20 cellular contexts compared by ENCODE assay signal in the genomic region with DNA sequence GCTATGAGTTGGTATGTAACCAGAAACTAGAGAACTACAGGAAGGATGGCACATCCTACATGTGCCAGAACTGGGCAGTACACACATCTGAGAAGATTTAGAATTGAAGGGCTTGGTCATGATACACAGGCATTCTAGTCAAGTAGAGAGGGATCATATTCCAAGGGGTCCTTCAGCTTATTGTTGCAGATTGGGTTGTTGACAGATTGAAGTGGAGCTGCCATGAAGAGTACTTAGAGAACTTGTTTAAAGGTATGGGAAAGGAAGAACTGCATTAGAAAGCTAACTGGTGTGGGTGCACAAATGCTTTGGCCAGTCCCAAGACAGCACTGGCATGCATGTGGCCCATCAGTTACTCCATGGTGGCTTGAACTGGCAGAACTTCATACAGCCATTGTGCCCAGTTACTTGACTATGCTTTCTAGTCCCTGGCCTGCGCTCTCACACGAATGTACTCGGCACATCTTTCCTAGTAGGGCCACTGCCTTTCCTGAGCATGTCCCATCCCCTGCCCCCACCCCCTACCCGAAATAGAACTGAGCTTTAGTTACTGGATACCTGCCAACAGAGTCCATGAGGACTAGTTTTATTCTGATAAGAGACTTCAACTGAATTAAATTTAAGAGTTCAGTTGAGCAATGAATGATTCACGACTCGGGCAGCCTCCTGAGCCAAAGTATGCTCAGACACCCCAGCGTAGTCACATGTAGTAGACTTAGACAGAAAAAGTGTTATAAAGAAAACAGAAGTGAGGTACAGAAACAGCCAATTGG.
DNase-seq lines count a peak whose midpoint lies in the region; ATAC-seq and TF ChIP-seq lines count a peak whose summit lies in the region.
"Had no signal": no experiment of that assay in that cellular context is flagged by ENCODE, and none has a peak within 500 bp of the region (broad histone marks: within the 10 kb centered on the region; RNA-seq: fewer than 3 reads in every experiment).

No MANE protein-coding gene starts in this region.

- H3K36me3 ChIP-seq in adipocyte (ENCODE audit: control insufficient read depth, insufficient read depth, low read length, severe bottlenecking) (no peaks in the 10 kb centered on the region), heart left ventricle (no peaks in the 10 kb centered on the region), thyroid gland (no peaks in the 10 kb centered on the region)
- H3K36me3 ChIP-seq: vagina had no signal

- H3K9ac ChIP-seq in adipocyte (ENCODE audit: low read length), result no peak overlapping the region

- H3K27me3 ChIP-seq in adipocyte (replicated peaks; ENCODE audit: control insufficient read depth, insufficient read depth, low read length) (peaks cover 44% of the 10 kb centered on the region), heart left ventricle (no peaks in the 10 kb centered on the region), thyroid gland (no peaks in the 10 kb centered on the region)
- H3K27me3 ChIP-seq: vagina had no signal

- peak; percentile 2 for DNase-seq in NCI-H2107 treated with DMSO at 0.1 percent for 48 hours (lab: John Stamatoyannopoulos, UW; ENCODE audit: unreplicated experiment)
- DNase-seq in NCI-H2107 (lab: John Stamatoyannopoulos, UW), result no peak
- no peak for DNase-seq in adipocyte (ENCODE audit: low read depth)
- DNase-seq in heart left ventricle, result peak in 4 of 5 donors; percentile 63 to 69 (median 68)
- peak; percentile 21 to 62 for DNase-seq in thyroid gland
- no peak for DNase-seq in activated CD4-positive, CD25-positive, alpha-beta regulatory T cell treated with anti-CD3 and anti-CD28 coated beads, Interleukin-2, amount 50 U/mL, for 72 hours
- DNase-seq in HEK293T (ENCODE audit: extremely low spot score), result no peak
- DNase-seq in DMS153 (lab: John Stamatoyannopoulos, UW), result no peak
- DNase-seq: activated CD4-positive, CD25-positive, alpha-beta regulatory T cell; activated CD8-positive, alpha-beta memory T cell treated with anti-CD3 and anti-CD28 coated beads, Interleukin-2, amount 50 U/mL, for 48 hours; activated naive CD4-positive, alpha-beta T cell treated with anti-CD3 and anti-CD28 coated beads, Interleukin-2, amount 50 U/mL, for 16 hours; CD8-positive, alpha-beta memory T cell; midbrain; NCI-H1092 treated with DMSO at 0.1 percent for 48 hours; nucleus accumbens; stimulated activated naive CD8-positive, alpha-beta T cell treated with anti-CD3 and anti-CD28 coated beads, Interleukin-15, Interleukin-2, amounts not matched to agents 100 U/mL and 50 U/mL, for 24 hours had no signal

- 30 to 44% (median 33%) methylated on average over 7 of the region's 7 CpGs for WGBS in heart left ventricle, 4 donors
- WGBS in thyroid gland, 2 donors, result 47 to 48% methylated on average over 7 of the region's 7 CpGs

- peak; percentile 90 to 93 (median 92) for ATAC-seq in heart left ventricle
- ATAC-seq: esophagus mucosa; HepG2; stimulated activated naive CD8-positive, alpha-beta T cell treated with anti-CD3 and anti-CD28 coated beads, Interleukin-15, Interleukin-2, amounts not matched to agents 100 U/mL and 50 U/mL, for 24 hours had no signal

- H3K9me3 ChIP-seq in adipocyte (ENCODE audit: control insufficient read depth, low read length) (no peaks in the 10 kb centered on the region), heart left ventricle (peaks cover 0 to under 1% (median 0%) of the 10 kb centered on the region in 12 donors), thyroid gland (no peaks in the 10 kb centered on the region)
- H3K9me3 ChIP-seq: vagina had no signal

- POLR2A ChIA-PET in HEK293T (lab: Yijun Ruan, JAX), result no interaction called here

- intact Hi-C loops in heart left ventricle (cut with DNase I), result no loop called here
- intact Hi-C loops in thyroid gland (cut with DNase I), result no loop called here

- peaks cover 15% of the 10 kb centered on the region for H3K4me1 ChIP-seq in adipocyte (ENCODE audit: control insufficient read depth, insufficient read depth, low read length)
- H3K4me1 ChIP-seq in heart left ventricle, result peaks cover 0 to 16% (median 4%) of the 10 kb centered on the region in 12 donors
- no peaks in the 10 kb centered on the region for H3K4me1 ChIP-seq in thyroid gland
- H3K4me1 ChIP-seq: vagina had no signal

- H3K27ac ChIP-seq in heart left ventricle (peak overlapping the region in 3 of 12 donors; percentile 9 to 24 (median 20)), thyroid gland (no peak overlapping the region)
- H3K27ac ChIP-seq: skin epidermis, vagina had no signal

- TF ChIP-seq POLR2A in heart left ventricle (IDR thresholded peaks at IDR 0.05) (no peak), thyroid gland (IDR thresholded peaks at IDR 0.05) (no peak)

- CTCF ChIA-PET in HEK293T (lab: Yijun Ruan, JAX), result no interaction called here

- H3K4me3 ChIP-seq in adipocyte (ENCODE audit: low read length) (peak overlapping the region; percentile 13), heart left ventricle (no peak overlapping the region), thyroid gland (replicated peaks in 1 of 3) (no peak overlapping the region)
- H3K4me3 ChIP-seq: skin epidermis, vagina had no signal

- TF ChIP-seq CTCF in heart left ventricle (IDR thresholded peaks at IDR 0.05) (no peak), thyroid gland (IDR thresholded peaks at IDR 0.05) (no peak)

TF ChIP-seq in HEK293T, 16 proteins besides CTCF, POLR2A, EP300 and RAD21:
- TF ChIP-seq SP1 (IDR thresholded peaks at IDR 0.05) (no peak), SUZ12 (IDR thresholded peaks at IDR 0.05) (no peak), FOXM1 (IDR thresholded peaks at IDR 0.05; ENCODE audit: borderline replicate concordance) (no peak), ZNF384 (IDR thresholded peaks at IDR 0.05) (no peak), HDGF (IDR thresholded peaks at IDR 0.05; ENCODE audit: borderline replicate concordance) (no peak), CTBP1 (IDR thresholded peaks at IDR 0.05; ENCODE audit: borderline replicate concordance) (no peak), FOXK2 (IDR thresholded peaks at IDR 0.05) (no peak), FOXA1 (IDR thresholded peaks at IDR 0.05) (no peak), L3MBTL2 (conservative IDR thresholded peaks at IDR 0.05) (no peak), TARDBP (IDR thresholded peaks at IDR 0.05) (no peak), BHLHE40 (IDR thresholded peaks at IDR 0.05; ENCODE audit: borderline replicate concordance) (no peak), ARNT (IDR thresholded peaks at IDR 0.05) (no peak), LEF1 (IDR thresholded peaks at IDR 0.05; ENCODE audit: borderline replicate concordance) (no peak), NFRKB (IDR thresholded peaks at IDR 0.05) (no peak), ELF4 (IDR thresholded peaks at IDR 0.05) (no peak)
- TF ChIP-seq, protein P1, sequence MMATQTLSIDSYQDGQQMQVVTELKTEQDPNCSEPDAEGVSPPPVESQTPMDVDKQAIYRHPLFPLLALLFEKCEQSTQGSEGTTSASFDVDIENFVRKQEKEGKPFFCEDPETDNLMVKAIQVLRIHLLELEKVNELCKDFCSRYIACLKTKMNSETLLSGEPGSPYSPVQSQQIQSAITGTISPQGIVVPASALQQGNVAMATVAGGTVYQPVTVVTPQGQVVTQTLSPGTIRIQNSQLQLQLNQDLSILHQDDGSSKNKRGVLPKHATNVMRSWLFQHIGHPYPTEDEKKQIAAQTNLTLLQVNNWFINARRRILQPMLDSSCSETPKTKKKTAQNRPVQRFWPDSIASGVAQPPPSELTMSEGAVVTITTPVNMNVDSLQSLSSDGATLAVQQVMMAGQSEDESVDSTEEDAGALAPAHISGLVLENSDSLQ (IDR thresholded peaks at IDR 0.05), result no peak
TF ChIP-seq in HEK293T: peak in this region for 0.

Comparison
In these comparisons a context has a peak if more than half of its experiments do, and no peak if none do; other contexts are left out.
1. DNase-seq: peak in NCI-H2107 treated with DMSO at 0.1 percent for 48 hours (single experiment), heart left ventricle (4 of 5) and thyroid gland (2 of 2); none in NCI-H2107 (single experiment), adipocyte (single experiment), activated CD4-positive, CD25-positive, alpha-beta regulatory T cell treated with anti-CD3 and anti-CD28 coated beads, Interleukin-2, amount 50 U/mL, for 72 hours (single experiment), HEK293T (single experiment) and DMS153 (single experiment).